8 cellular contexts compared by ENCODE assay signal in the genomic region with DNA sequence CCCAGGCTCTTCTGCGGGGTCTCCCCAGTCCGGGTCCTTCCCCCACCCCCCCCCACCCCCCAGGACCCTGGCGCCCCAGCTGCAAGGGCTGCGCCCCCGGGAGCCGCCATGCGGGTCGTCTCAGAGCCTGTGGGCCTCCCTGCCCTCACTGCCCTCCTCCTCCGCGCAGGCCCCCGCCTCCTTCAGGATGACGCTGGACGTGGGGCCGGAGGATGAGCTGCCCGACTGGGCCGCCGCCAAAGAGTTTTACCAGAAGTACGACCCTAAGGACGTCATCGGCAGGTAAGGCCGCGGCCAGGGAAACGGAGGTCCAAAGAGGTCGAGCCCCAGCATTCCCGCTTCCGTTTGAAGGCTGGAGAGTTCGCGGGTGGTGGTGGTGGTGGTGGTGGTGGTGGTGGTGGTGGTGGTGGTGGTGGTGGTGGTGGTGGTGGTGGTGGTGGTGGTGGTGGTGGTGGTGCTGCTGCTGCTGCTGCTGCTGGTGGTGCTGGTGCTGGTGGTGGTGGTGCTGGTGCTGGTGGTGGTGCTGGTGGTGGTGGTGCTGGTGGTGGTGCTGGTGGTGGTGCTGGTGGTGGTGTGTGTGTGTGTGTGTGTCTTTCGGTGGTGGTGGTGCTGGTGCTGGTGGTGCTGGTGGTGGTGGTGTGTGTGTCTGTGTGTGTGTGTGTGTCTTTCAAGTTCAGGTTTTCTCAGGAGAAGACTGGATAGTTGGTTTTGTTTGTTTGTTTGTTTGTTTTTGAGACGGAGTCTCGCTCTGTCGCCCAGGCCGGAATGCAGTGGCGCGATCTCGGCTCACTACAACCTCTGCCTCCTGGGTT. TPM values are rescaled to one million over a fixed set of nuclear protein-coding genes. Genes with fewer than 3 reads are reported as not detected.
A peak's percentile ranks its signal among the peaks of the same experiment; 100 is the strongest.
DNase-seq lines count a peak whose midpoint lies in the region; ATAC-seq and TF ChIP-seq lines count a peak whose summit lies in the region.

No MANE protein-coding gene starts in this region.

- peak overlapping the region; percentile 89 for H3K4me3 Mint-ChIP-seq in activated naive CD4-positive, alpha-beta T cell treated with anti-CD3 and anti-CD28 coated beads for 36 hours
- H3K4me3 Mint-ChIP-seq in activated CD4-positive, alpha-beta memory T cell treated with anti-CD3 and anti-CD28 coated beads, Interleukin-2, amount 10 ng/mL, durations not matched to agents 7 days and 5 days = peak overlapping the region; percentile 93

- H3K27me3 Mint-ChIP-seq in activated naive CD4-positive, alpha-beta T cell treated with anti-CD3 and anti-CD28 coated beads for 36 hours (ENCODE audit: low read depth) = no peaks in the 10 kb centered on the region
- H3K27me3 Mint-ChIP-seq in activated CD4-positive, alpha-beta memory T cell treated with anti-CD3 and anti-CD28 coated beads, Interleukin-2, amount 10 ng/mL, durations not matched to agents 7 days and 5 days = no peaks in the 10 kb centered on the region

- no peaks in the 10 kb centered on the region for H3K36me3 ChIP-seq in neural cell (ENCODE audit: insufficient read depth, low read length)

- H3K9me3 Mint-ChIP-seq in activated naive CD4-positive, alpha-beta T cell treated with anti-CD3 and anti-CD28 coated beads for 36 hours = no peaks in the 10 kb centered on the region
- no peaks in the 10 kb centered on the region for H3K9me3 Mint-ChIP-seq in activated CD4-positive, alpha-beta memory T cell treated with anti-CD3 and anti-CD28 coated beads, Interleukin-2, amount 10 ng/mL, durations not matched to agents 7 days and 5 days

- no peak overlapping the region for H2AFZ ChIP-seq in neural cell (ENCODE audit: low read depth, low read length)

- H3K4me2 ChIP-seq in neural cell (ENCODE audit: low read length) = no peak overlapping the region

- peak overlapping the region; percentile 80 for H3K4me3 ChIP-seq in fibroblast of pulmonary artery (replicated peaks; ENCODE audit: low read depth, low read length)
- H3K4me3 ChIP-seq in neural cell (ENCODE audit: low read length) = peak overlapping the region; percentile 76

- CTCF ChIA-PET in activated naive CD4-positive, alpha-beta T cell treated with anti-CD3 and anti-CD28 coated beads for 36 hours (lab: Charles Lee) = interaction anchor here (0.6 to 1.4 kb wide), 2 partner anchors 19 to 66 kb away, joined by 5 read pairs; no protein-coding TSS in a partner anchor
- CTCF ChIA-PET in activated CD4-positive, alpha-beta memory T cell treated with anti-CD3 and anti-CD28 coated beads, Interleukin-2, amount 10 ng/mL, durations not matched to agents 7 days and 5 days (lab: Charles Lee) = interaction anchor here (0.8 to 2.0 kb wide), 6 partner anchors 55 to 193 kb away, joined by 3 to 14 read pairs (median 5); a partner anchor contains a TSS

- H3F3A ChIP-seq in neural cell (ENCODE audit: insufficient read depth, low read length, poor library complexity, severe bottlenecking) = peaks cover 6% of the 10 kb centered on the region

- TF ChIP-seq RAD21 in neural cell (conservative IDR thresholded peaks at IDR 0.05) = no peak

- H3K36me3 Mint-ChIP-seq in activated naive CD4-positive, alpha-beta T cell treated with anti-CD3 and anti-CD28 coated beads for 36 hours (ENCODE audit: low read depth) = peaks cover 12% of the 10 kb centered on the region
- H3K36me3 Mint-ChIP-seq in activated CD4-positive, alpha-beta memory T cell treated with anti-CD3 and anti-CD28 coated beads, Interleukin-2, amount 10 ng/mL, durations not matched to agents 7 days and 5 days (ENCODE audit: low read depth) = peaks cover 30% of the 10 kb centered on the region

- peak; percentile 11 for ATAC-seq in HG03439 (IDR thresholded peaks at IDR 0.05; ENCODE audit: unreplicated experiment)

- DNase-seq in activated naive CD4-positive, alpha-beta T cell treated with anti-CD3 and anti-CD28 coated beads for 36 hours = no peak
- no peak for DNase-seq in activated naive CD4-positive, alpha-beta T cell (lab: John Stamatoyannopoulos, UW)
- DNase-seq in activated CD4-positive, alpha-beta memory T cell treated with anti-CD3 and anti-CD28 coated beads, Interleukin-2, amount 10 ng/mL, durations not matched to agents 7 days and 5 days = peak; percentile 49
- DNase-seq in fibroblast of pulmonary artery (ENCODE audit: low read depth) (peak; percentile 52), NCI-H510A treated with DMSO at 0.1 percent for 48 hours (lab: John Stamatoyannopoulos, UW) (no peak), pons (ENCODE audit: low spot score) (no peak)

- H3K9ac ChIP-seq in neural cell (ENCODE audit: low read length) = peak overlapping the region; percentile 74

- TF ChIP-seq EP300 in neural cell (conservative IDR thresholded peaks at IDR 0.05; ENCODE audit: poor library complexity, severe bottlenecking) = no peak

- POLR2A ChIA-PET in activated CD4-positive, alpha-beta memory T cell treated with anti-CD3 and anti-CD28 coated beads, Interleukin-2, amount 10 ng/mL, durations not matched to agents 7 days and 5 days (lab: Charles Lee) = interaction anchor here (0.9 to 2.5 kb wide), 19 partner anchors 8 to 431 kb away, joined by 3 to 28 read pairs (median 4); a partner anchor contains a TSS

- H3K27ac ChIP-seq in neural cell (ENCODE audit: low read length) = peak overlapping the region; percentile 52

- H3K9me2 ChIP-seq in neural cell (ENCODE audit: insufficient read depth, low read length) = no peaks in the 10 kb centered on the region

- H3K9me3 ChIP-seq in neural cell (ENCODE audit: low read length) = no peaks in the 10 kb centered on the region

- no peaks in the 10 kb centered on the region for H4K20me1 ChIP-seq in neural cell (ENCODE audit: insufficient read depth)

- intact Hi-C loops in activated naive CD4-positive, alpha-beta T cell treated with anti-CD3 and anti-CD28 coated beads for 36 hours (cut with micrococcal nuclease) = loop anchor here (1.0 to 2.0 kb wide), 8 partner anchors 13 to 326 kb away; a partner anchor contains a TSS

- peaks cover 19% of the 10 kb centered on the region for H3K4me1 Mint-ChIP-seq in activated naive CD4-positive, alpha-beta T cell treated with anti-CD3 and anti-CD28 coated beads for 36 hours (ENCODE audit: low read depth)
- H3K4me1 Mint-ChIP-seq in activated CD4-positive, alpha-beta memory T cell treated with anti-CD3 and anti-CD28 coated beads, Interleukin-2, amount 10 ng/mL, durations not matched to agents 7 days and 5 days = peaks cover 33% of the 10 kb centered on the region

- TF ChIP-seq CTCF in fibroblast of pulmonary artery (IDR thresholded peaks at IDR 0.05; ENCODE audit: low read length, missing control alignments) = no peak
- no peak for TF ChIP-seq CTCF in neural cell (IDR thresholded peaks at IDR 0.05; ENCODE audit: poor library complexity, severe bottlenecking)

- H3K27me3 ChIP-seq in neural cell (ENCODE audit: insufficient read depth, low read depth, low read length) = no peaks in the 10 kb centered on the region

- H3K27ac Mint-ChIP-seq in activated naive CD4-positive, alpha-beta T cell treated with anti-CD3 and anti-CD28 coated beads for 36 hours = no peak overlapping the region
- peak overlapping the region; percentile 84 for H3K27ac Mint-ChIP-seq in activated CD4-positive, alpha-beta memory T cell treated with anti-CD3 and anti-CD28 coated beads, Interleukin-2, amount 10 ng/mL, durations not matched to agents 7 days and 5 days

- peaks cover 9% of the 10 kb centered on the region for H3K79me2 ChIP-seq in neural cell (replicated peaks; ENCODE audit: insufficient read depth, low read length)

RNA-seq across cellular contexts. Expression of a gene that starts 0.6 kb away (rescaled TPM):
- total RNA-seq in activated naive CD4-positive, alpha-beta T cell treated with anti-CD3 and anti-CD28 coated beads for 36 hours = 10 to 100 TPM; 23.3 to 26.4 TPM
- 10 to 100 TPM; 34.5 to 38.6 TPM for total RNA-seq in activated CD4-positive, alpha-beta memory T cell treated with anti-CD3 and anti-CD28 coated beads, Interleukin-2, amount 10 ng/mL, durations not matched to agents 7 days and 5 days
- 41.5 and 55.2 TPM in 2 replicates for polyA plus RNA-seq in neural cell
- 13.9 and 14.4 TPM in 2 replicates for polyA minus RNA-seq in neural cell

RNA-seq across cellular contexts. Expression of a gene that starts 13.0 kb away (rescaled TPM):
- total RNA-seq in activated naive CD4-positive, alpha-beta T cell treated with anti-CD3 and anti-CD28 coated beads for 36 hours = 1 to 10 TPM; 2.0 to 2.3 TPM
- 1 to 10 TPM; 3.1 to 4.1 TPM for total RNA-seq in activated CD4-positive, alpha-beta memory T cell treated with anti-CD3 and anti-CD28 coated beads, Interleukin-2, amount 10 ng/mL, durations not matched to agents 7 days and 5 days
- 17.0 and 23.3 TPM in 2 replicates for polyA plus RNA-seq in neural cell
- polyA minus RNA-seq in neural cell = 5.4 and 5.8 TPM in 2 replicates

RNA-seq across cellular contexts. Expression of a gene that starts 13.3 kb away (rescaled TPM):
- total RNA-seq in activated naive CD4-positive, alpha-beta T cell treated with anti-CD3 and anti-CD28 coated beads for 36 hours = 10 to 100 TPM; 51.1 to 61.0 TPM
- total RNA-seq in activated CD4-positive, alpha-beta memory T cell treated with anti-CD3 and anti-CD28 coated beads, Interleukin-2, amount 10 ng/mL, durations not matched to agents 7 days and 5 days = 10 to 100 TPM; 96.1 to 96.2 TPM
- polyA plus RNA-seq in neural cell = 85.2 and 94.4 TPM in 2 replicates
- 149 and 163 TPM in 2 replicates for polyA minus RNA-seq in neural cell

RNA-seq across cellular contexts. Expression of a gene that starts 38.2 kb away (rescaled TPM):
- 1 to 10 TPM; 2.1 to 2.3 TPM for total RNA-seq in activated naive CD4-positive, alpha-beta T cell treated with anti-CD3 and anti-CD28 coated beads for 36 hours
- 1 to 10 TPM; 1.0 to 1.2 TPM for total RNA-seq in activated CD4-positive, alpha-beta memory T cell treated with anti-CD3 and anti-CD28 coated beads, Interleukin-2, amount 10 ng/mL, durations not matched to agents 7 days and 5 days
- polyA plus RNA-seq in neural cell = 10.4 and 14.1 TPM in 2 replicates
- 29.5 and 31.7 TPM in 2 replicates for polyA minus RNA-seq in neural cell

RNA-seq across cellular contexts. Expression of a gene that starts 49.9 kb away (rescaled TPM):
- 10 to 100 TPM; 52.3 to 55.2 TPM for total RNA-seq in activated naive CD4-positive, alpha-beta T cell treated with anti-CD3 and anti-CD28 coated beads for 36 hours
- total RNA-seq in activated CD4-positive, alpha-beta memory T cell treated with anti-CD3 and anti-CD28 coated beads, Interleukin-2, amount 10 ng/mL, durations not matched to agents 7 days and 5 days = 10 to 100 TPM; 63.2 to 65.0 TPM
- 0.76 and 2.4 TPM in 2 replicates for polyA plus RNA-seq in neural cell
- 34.6 and 36.9 TPM in 2 replicates for polyA minus RNA-seq in neural cell

Comparison
In these comparisons a context has a peak if more than half of its experiments do, and no peak if none do; other contexts are left out.
1. DNase-seq: peak in activated CD4-positive, alpha-beta memory T cell treated with anti-CD3 and anti-CD28 coated beads, Interleukin-2, amount 10 ng/mL, durations not matched to agents 7 days and 5 days (single experiment) and fibroblast of pulmonary artery (single experiment); none in activated naive CD4-positive, alpha-beta T cell treated with anti-CD3 and anti-CD28 coated beads for 36 hours (single experiment), activated naive CD4-positive, alpha-beta T cell (0 of 4), NCI-H510A treated with DMSO at 0.1 percent for 48 hours (single experiment) and pons (single experiment).